Comparison of ENCODE assay signal across 8 cellular contexts in genomic region chr3:194472290-194472920, GRCh38. TPM values are rescaled to one million over a fixed set of nuclear protein-coding genes. Genes with fewer than 3 reads are reported as not detected.
DNase-seq lines count a peak whose midpoint lies in the region; ATAC-seq, FAIRE-seq and TF ChIP-seq lines count a peak whose summit lies in the region.

No MANE protein-coding gene starts in this region.

- H3K4me1 ChIP-seq in right atrium auricular region (peaks cover 0 to 53% of the 10 kb centered on the region in 2 donors), small intestine (ENCODE audit: control insufficient read depth in 2 of 2, insufficient read depth in 1 of 2, low read depth in 1 of 2, low read length in 1 of 2) (peaks cover 6 to 13% of the 10 kb centered on the region in 2 donors)

- H3K36me3 Mint-ChIP-seq in activated naive CD8-positive, alpha-beta T cell treated with anti-CD3 and anti-CD28 coated beads, Interleukin-2, amount 50 U/mL, for 24 hours (ENCODE audit: low read depth) = peaks cover 9% of the 10 kb centered on the region

- TF ChIP-seq CTCF in right atrium auricular region (IDR thresholded peaks at IDR 0.05) = peak; percentile 95 to 98

- H3K4me3 ChIP-seq in right atrium auricular region (no peak overlapping the region), small intestine (ENCODE audit: low read depth in 1 of 2, low read length in 2 of 2) (no peak overlapping the region)

- H3K4me3 Mint-ChIP-seq in activated naive CD8-positive, alpha-beta T cell treated with anti-CD3 and anti-CD28 coated beads, Interleukin-2, amount 50 U/mL, for 24 hours = no peak overlapping the region

- H3K4me1 Mint-ChIP-seq in activated naive CD8-positive, alpha-beta T cell treated with anti-CD3 and anti-CD28 coated beads, Interleukin-2, amount 50 U/mL, for 24 hours = peaks cover 17% of the 10 kb centered on the region

- no peaks in the 10 kb centered on the region for H3K36me3 ChIP-seq in right atrium auricular region
- peaks cover 0 to 2% of the 10 kb centered on the region in 2 donors for H3K36me3 ChIP-seq in small intestine (ENCODE audit: control insufficient read depth in 2 of 2, insufficient read depth in 2 of 2, low read length in 2 of 2)

- no peak overlapping the region for H3K27ac ChIP-seq in right atrium auricular region
- H3K27ac ChIP-seq in small intestine (ENCODE audit: low read depth in 1 of 2, low read length in 1 of 2) = no peak overlapping the region

- no peaks in the 10 kb centered on the region for H3K27me3 ChIP-seq in right atrium auricular region
- H3K27me3 ChIP-seq in small intestine (ENCODE audit: control insufficient read depth in 2 of 2, insufficient read depth in 2 of 2, low read length in 2 of 2) = no peaks in the 10 kb centered on the region

- peak; percentile 81 for DNase-seq in Ammon's horn (ENCODE audit: low spot score)
- no peak for DNase-seq in GM12892 (ENCODE audit: insufficient read length)
- DNase-seq in NCI-H2196 (lab: John Stamatoyannopoulos, UW; ENCODE audit: unreplicated experiment) = peak; percentile 88
- no peak for DNase-seq in activated naive CD8-positive, alpha-beta T cell treated with anti-CD3 and anti-CD28 coated beads, Interleukin-2, amount 50 U/mL, for 24 hours
- DNase-seq in right atrium auricular region (ENCODE audit: low spot score) = no peak
- peak; percentile 73 for DNase-seq in small intestine

- H3K27ac Mint-ChIP-seq in activated naive CD8-positive, alpha-beta T cell treated with anti-CD3 and anti-CD28 coated beads, Interleukin-2, amount 50 U/mL, for 24 hours = no peak overlapping the region

- no peaks in the 10 kb centered on the region for H3K27me3 Mint-ChIP-seq in activated naive CD8-positive, alpha-beta T cell treated with anti-CD3 and anti-CD28 coated beads, Interleukin-2, amount 50 U/mL, for 24 hours

- H3K9me3 ChIP-seq in right atrium auricular region = no peaks in the 10 kb centered on the region
- H3K9me3 ChIP-seq in small intestine (ENCODE audit: control insufficient read depth, low read depth) = no peaks in the 10 kb centered on the region

- 72 to 74% (median 74%) methylated on average over 4 of the region's 4 CpGs for WGBS in small intestine, 3 donors

- no peaks in the 10 kb centered on the region for H3K9me3 Mint-ChIP-seq in activated naive CD8-positive, alpha-beta T cell treated with anti-CD3 and anti-CD28 coated beads, Interleukin-2, amount 50 U/mL, for 24 hours

- ATAC-seq in HG03025 (IDR thresholded peaks at IDR 0.05; ENCODE audit: low FRiP score, unreplicated experiment) = peak; percentile 57
- peak; percentile 78 for ATAC-seq in activated naive CD8-positive, alpha-beta T cell treated with anti-CD3 and anti-CD28 coated beads, Interleukin-2, amount 50 U/mL, for 24 hours
- no peak for ATAC-seq in GM18505 (IDR thresholded peaks at IDR 0.05; ENCODE audit: unreplicated experiment)

- TF ChIP-seq POLR2A in GM12892 (IDR thresholded peaks at IDR 0.05; ENCODE audit: low read depth, low read length) (no peak), GM18505 (IDR thresholded peaks at IDR 0.05; ENCODE audit: borderline replicate concordance, extremely low read depth, insufficient read depth, insufficient read length) (no peak)

- FAIRE-seq in GM12892 (lab: Jason Lieb, UNC) (peak; percentile 65), small intestine (lab: Jason Lieb, UNC) (no peak)

RNA-seq across cellular contexts. Expression of gene ATP13A3, which starts 14.4 kb away (rescaled TPM):
- 54.8 TPM for polyA plus RNA-seq in GM12892 (2012; ENCODE audit: missing spikeins)
- total RNA-seq in right atrium auricular region = 100 to 1,000 TPM; 188 to 284 TPM
- polyA plus RNA-seq in small intestine = 10 to 100 TPM in 2 of 3 donors, 1 to 10 TPM in 1; 8.1 to 17.2 (median 10.5) TPM

Comparison
In these comparisons a context has a peak if more than half of its experiments do, and no peak if none do; other contexts are left out.
1. DNase-seq: peak in Ammon's horn (single experiment), NCI-H2196 (single experiment) and small intestine (single experiment); none in GM12892 (single experiment), activated naive CD8-positive, alpha-beta T cell treated with anti-CD3 and anti-CD28 coated beads, Interleukin-2, amount 50 U/mL, for 24 hours (single experiment) and right atrium auricular region (single experiment).